In the genomic region with DNA sequence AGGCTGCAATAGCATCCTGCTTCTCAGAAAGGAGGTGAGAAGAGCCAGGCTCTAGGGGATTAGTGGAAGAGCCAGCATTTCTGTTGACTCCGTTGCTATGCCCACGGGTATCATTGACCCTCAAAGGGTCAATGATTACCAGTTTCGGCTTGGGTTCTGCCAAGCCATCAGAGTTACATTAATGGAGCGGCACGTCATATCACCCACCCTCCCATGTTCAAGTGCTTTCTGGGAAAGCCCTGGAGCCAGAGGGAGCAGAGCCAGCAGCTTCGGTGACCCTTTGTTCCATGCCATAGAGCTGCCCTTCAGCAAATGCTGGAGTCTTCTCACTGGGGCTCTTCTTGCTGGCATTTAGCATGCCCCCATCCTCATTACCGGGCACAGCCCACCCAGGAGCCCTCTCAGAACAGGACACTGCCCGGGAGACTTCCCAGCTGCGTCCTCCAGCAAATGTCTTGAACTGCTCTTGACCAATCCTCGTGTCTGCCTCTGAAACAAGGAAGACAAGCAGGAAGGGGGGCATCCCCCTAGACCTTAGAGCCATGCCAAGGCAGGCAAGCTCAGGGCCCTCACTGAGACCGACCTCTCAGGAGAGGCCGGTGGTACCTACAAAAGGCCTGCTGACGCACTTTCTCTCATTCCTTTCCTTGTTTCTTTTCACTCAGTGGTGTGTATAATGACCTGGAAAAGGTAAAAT, we compare ENCODE assay signal across 17 cellular contexts. TPM values are rescaled to one million over a fixed set of nuclear protein-coding genes. Genes with fewer than 3 reads are reported as not detected.
"Had no signal": no experiment of that assay in that cellular context is flagged by ENCODE, and none has a peak within 500 bp of the region (broad histone marks: within the 10 kb centered on the region; RNA-seq: fewer than 3 reads in every experiment).

No MANE protein-coding gene starts in this region.

- H3K27me3 Mint-ChIP-seq: activated CD4-positive, alpha-beta T cell treated with anti-CD3 and anti-CD28 coated beads for 36 hours had no signal

- H3K4me1 Mint-ChIP-seq: activated CD4-positive, alpha-beta T cell treated with anti-CD3 and anti-CD28 coated beads for 36 hours had no signal

- DNase-seq: activated CD4-positive, alpha-beta memory T cell treated with anti-CD3 and anti-CD28 coated beads, Interleukin-2, amount 10 ng/mL, durations not matched to agents 7 days and 5 days; activated CD4-positive, alpha-beta T cell treated with anti-CD3 and anti-CD28 coated beads for 36 hours; activated CD8-positive, alpha-beta memory T cell treated with anti-CD3 and anti-CD28 coated beads, Interleukin-2, amount 50 U/mL, for 4 hours; activated naive CD4-positive, alpha-beta T cell treated with Interleukin-2 at 50 U/mL for 16 hours; colonic mucosa; effector CD8-positive, alpha-beta T cell; gastrocnemius medialis; nephron progenitor cell; psoas muscle; stimulated activated CD4-positive, alpha-beta T cell treated with anti-CD3 and anti-CD28 coated beads, Interleukin-4, amount 100 ng/mL, for 24 hours; stomach; T-helper 1 cell had no signal

- H3K27me3 ChIP-seq: colonic mucosa, gastrocnemius medialis, stomach, vagina had no signal

- H3K4me1 ChIP-seq: colonic mucosa, gastrocnemius medialis, psoas muscle, stomach, vagina had no signal

- H3K4me3 ChIP-seq: cardiac muscle cell, colonic mucosa, gastrocnemius medialis, psoas muscle, stomach, vagina had no signal

- ATAC-seq: activated CD4-positive, alpha-beta T cell treated with anti-CD3 and anti-CD28 coated beads for 36 hours; gastrocnemius medialis; psoas muscle had no signal

- H3K9me3 Mint-ChIP-seq: activated CD4-positive, alpha-beta memory T cell treated with anti-CD3 and anti-CD28 coated beads, Interleukin-2, amount 10 ng/mL, durations not matched to agents 7 days and 5 days; nephron progenitor cell had no signal

- H3K27ac ChIP-seq: cardiac muscle cell, colonic mucosa, gastrocnemius medialis, psoas muscle, stomach, vagina, VCaP had no signal

- H3K9me3 ChIP-seq: colonic mucosa, gastrocnemius medialis, psoas muscle, stomach, vagina had no signal

- H3K4me3 Mint-ChIP-seq: activated CD4-positive, alpha-beta memory T cell treated with anti-CD3 and anti-CD28 coated beads, Interleukin-2, amount 10 ng/mL, durations not matched to agents 7 days and 5 days; activated CD4-positive, alpha-beta T cell treated with anti-CD3 and anti-CD28 coated beads for 36 hours; nephron progenitor cell had no signal

- H3K27ac Mint-ChIP-seq: activated CD4-positive, alpha-beta memory T cell treated with anti-CD3 and anti-CD28 coated beads, Interleukin-2, amount 10 ng/mL, durations not matched to agents 7 days and 5 days; activated CD4-positive, alpha-beta T cell treated with anti-CD3 and anti-CD28 coated beads for 36 hours; nephron progenitor cell had no signal

- H3K36me3 ChIP-seq: cardiac muscle cell, colonic mucosa, gastrocnemius medialis, stomach, vagina had no signal

RNA-seq across cellular contexts. Expression of a gene that starts 14.6 kb away (rescaled TPM):
- total RNA-seq: activated CD4-positive, alpha-beta memory T cell treated with anti-CD3 and anti-CD28 coated beads, Interleukin-2, amount 10 ng/mL, durations not matched to agents 7 days and 5 days; activated CD4-positive, alpha-beta T cell treated with anti-CD3 and anti-CD28 coated beads for 36 hours; astrocyte; cardiac muscle cell; colonic mucosa; mesenteric fat pad; psoas muscle; stomach had no signal
- polyA plus RNA-seq: cardiac muscle cell, psoas muscle had no signal

RNA-seq across cellular contexts. Expression of a gene that starts 38.7 kb away (rescaled TPM):
- total RNA-seq: activated CD4-positive, alpha-beta memory T cell treated with anti-CD3 and anti-CD28 coated beads, Interleukin-2, amount 10 ng/mL, durations not matched to agents 7 days and 5 days; activated CD4-positive, alpha-beta T cell treated with anti-CD3 and anti-CD28 coated beads for 36 hours had no signal
